Comparison of ENCODE assay signal across 10 cellular contexts in genomic region chr16:27235938-27236245, GRCh38. TPM values are rescaled to one million over a fixed set of nuclear protein-coding genes. Genes with fewer than 3 reads are reported as not detected.
DNase-seq lines count a peak whose midpoint lies in the region; ATAC-seq and TF ChIP-seq lines count a peak whose summit lies in the region.
"Had no signal": no experiment of that assay in that cellular context is flagged by ENCODE, and none has a peak within 500 bp of the region (broad histone marks: within the 10 kb centered on the region; RNA-seq: fewer than 3 reads in every experiment).

No MANE protein-coding gene starts in this region.

- H3K4me1 ChIP-seq in SK-N-SH (ENCODE audit: control insufficient read depth in 1 of 2, insufficient read depth in 2 of 2, low read depth in 1 of 2, low read length in 1 of 2) (peaks cover 21 to 31% of the 10 kb centered on the region in 2 experiments; a peak in 3 of 4 replicates), gastroesophageal sphincter (peaks cover 0 to 66% (median 29%) of the 10 kb centered on the region in 3 donors)

- H3K27ac ChIP-seq in SK-N-SH (ENCODE audit: low read depth in 2 of 2, low read length in 1 of 2) (peak overlapping the region; percentile 57 to 73; a peak in 3 of 4 replicates), gastroesophageal sphincter (peak overlapping the region in 3 of 4 donors; percentile 70 to 74 (median 72))
- H3K27ac ChIP-seq: 22Rv1 had no signal

- peaks cover 89% of the 10 kb centered on the region for H3K4me1 Mint-ChIP-seq in activated CD4-positive, alpha-beta memory T cell treated with anti-CD3 and anti-CD28 coated beads for 36 hours (ENCODE audit: low read depth)

- peak overlapping the region; percentile 28; the same call in 1 of the 2 replicates for H3K9ac ChIP-seq in SK-N-SH

- H3K36me3 Mint-ChIP-seq in activated CD4-positive, alpha-beta memory T cell treated with anti-CD3 and anti-CD28 coated beads for 36 hours: peaks cover 38% of the 10 kb centered on the region

- no peaks in the 10 kb centered on the region for H3K9me3 ChIP-seq in SK-N-SH
- no peaks in the 10 kb centered on the region for H3K9me3 ChIP-seq in gastroesophageal sphincter
- H3K9me3 ChIP-seq: mucosa of descending colon had no signal

- POLR2A ChIA-PET in SK-N-SH (lab: Yijun Ruan, JAX): no interaction called here
- POLR2A ChIA-PET in activated CD4-positive, alpha-beta memory T cell treated with anti-CD3 and anti-CD28 coated beads for 36 hours (lab: Charles Lee): interaction anchor here (0.6 to 7.7 kb wide), 12 partner anchors 10 to 314 kb away, joined by 3 to 123 read pairs (median 11); partner anchors contain the start of genes IL21R, KATNIP and NSMCE1

- TF ChIP-seq RAD21 in SK-N-SH (IDR thresholded peaks at IDR 0.05; ENCODE audit: low read length): no peak

- H3K9me3 Mint-ChIP-seq in activated CD4-positive, alpha-beta memory T cell treated with anti-CD3 and anti-CD28 coated beads for 36 hours: no peaks in the 10 kb centered on the region

- WGBS in SK-N-SH (ENCODE audit: low lambda C conversion rate): 87% methylated on average over 4 of the region's 8 CpGs
- WGBS in gastroesophageal sphincter (ENCODE audit: low coverage in 1 of 2), 2 donors: 88 to 100% methylated on average over 1 to 3 of the region's 8 CpGs

- DNase-seq in SK-N-SH: no peak
- no peak for DNase-seq in activated CD4-positive, alpha-beta memory T cell treated with anti-CD3 and anti-CD28 coated beads for 36 hours
- peak; percentile 56 for DNase-seq in stimulated activated CD8-positive, alpha-beta memory T cell treated with anti-CD3 and anti-CD28 coated beads, Interleukin-4, amount 100 ng/mL, for 48 hours
- no peak for DNase-seq in NCI-H1694 (lab: John Stamatoyannopoulos, UW)

- TF ChIP-seq EP300 in SK-N-SH (IDR thresholded peaks at IDR 0.05; ENCODE audit: borderline replicate concordance in 1 of 2, low read depth in 1 of 2, low read length in 1 of 2) (no peak), gastroesophageal sphincter (IDR thresholded peaks at IDR 0.05) (no peak)

- H3K4me3 Mint-ChIP-seq in activated CD4-positive, alpha-beta memory T cell treated with anti-CD3 and anti-CD28 coated beads for 36 hours: peak overlapping the region; percentile 59

- TF ChIP-seq POLR2A in gastroesophageal sphincter (IDR thresholded peaks at IDR 0.05): no peak

- no peak overlapping the region for H2AFZ ChIP-seq in SK-N-SH (ENCODE audit: low read depth)

- H3K27me3 ChIP-seq in SK-N-SH (ENCODE audit: insufficient read depth) (no peaks in the 10 kb centered on the region), gastroesophageal sphincter (no peaks in the 10 kb centered on the region)

- H4K20me1 ChIP-seq in SK-N-SH (ENCODE audit: insufficient read depth): no peaks in the 10 kb centered on the region

- H3K27me3 Mint-ChIP-seq in activated CD4-positive, alpha-beta memory T cell treated with anti-CD3 and anti-CD28 coated beads for 36 hours: no peaks in the 10 kb centered on the region

- peak overlapping the region; percentile 67; the same call in 1 of the 2 replicates for H3K4me2 ChIP-seq in SK-N-SH

- no peak; the same call in 2 of the 3 replicates for ATAC-seq in SK-N-SH treated with all-trans-retinoic acid at 6 μM for 48 hours
- no peak for ATAC-seq in gastroesophageal sphincter
- no peak for ATAC-seq in GM21529 (IDR thresholded peaks at IDR 0.05; ENCODE audit: unreplicated experiment)
- ATAC-seq in GM18867 (IDR thresholded peaks at IDR 0.05; ENCODE audit: unreplicated experiment): no peak

- peak overlapping the region; percentile 99 for H3K27ac Mint-ChIP-seq in activated CD4-positive, alpha-beta memory T cell treated with anti-CD3 and anti-CD28 coated beads for 36 hours

- CTCF ChIA-PET in SK-N-SH (lab: Yijun Ruan, JAX): interaction anchor here (1.0 to 7.2 kb wide), 16 partner anchors 9 to 226 kb away, joined by 3 to 104 read pairs (median 8); partner anchors contain the start of gene KDM8
- CTCF ChIA-PET in activated CD4-positive, alpha-beta memory T cell treated with anti-CD3 and anti-CD28 coated beads for 36 hours (lab: Charles Lee): interaction anchor here (0.9 to 5.3 kb wide), 30 partner anchors 9 to 219 kb away, joined by 3 to 113 read pairs (median 11); partner anchors contain the start of genes KDM8 and NSMCE1

- H3F3A ChIP-seq in SK-N-SH (replicated peaks; ENCODE audit: insufficient read depth): peaks cover 3% of the 10 kb centered on the region

- TF ChIP-seq CTCF in SK-N-SH (IDR thresholded peaks at IDR 0.05): no peak
- no peak for TF ChIP-seq CTCF in gastroesophageal sphincter (IDR thresholded peaks at IDR 0.05)

- H3K79me2 ChIP-seq in SK-N-SH (ENCODE audit: insufficient read depth): no peaks in the 10 kb centered on the region

- intact Hi-C loops in activated CD4-positive, alpha-beta memory T cell treated with anti-CD3 and anti-CD28 coated beads for 36 hours (cut with micrococcal nuclease): loop anchor here (1.0 kb wide), 6 partner anchors 32 to 221 kb away; partner anchors contain the start of genes KDM8 and NSMCE1

- H3K4me3 ChIP-seq in SK-N-SH (ENCODE audit: low read depth in 2 of 2, low read length in 1 of 2) (no peak overlapping the region), gastroesophageal sphincter (no peak overlapping the region)
- H3K4me3 ChIP-seq: mucosa of descending colon had no signal

- H3K36me3 ChIP-seq in SK-N-SH (replicated peaks in 1 of 2; ENCODE audit: control insufficient read depth in 1 of 2, insufficient read depth in 2 of 2, low read length in 1 of 2) (peaks cover 0 to 15% of the 10 kb centered on the region in 2 experiments), gastroesophageal sphincter (peaks cover 0 to 36% of the 10 kb centered on the region in 2 donors)

- no peaks in the 10 kb centered on the region for H3K9me2 ChIP-seq in SK-N-SH

TF ChIP-seq in SK-N-SH, 30 proteins besides CTCF, POLR2A, EP300 and RAD21:
- TF ChIP-seq RXRA (IDR thresholded peaks at IDR 0.05; ENCODE audit: borderline replicate concordance, low read depth): no peak
- no peak for TF ChIP-seq TCF12 (IDR thresholded peaks at IDR 0.05)
- TF ChIP-seq ELF1 (IDR thresholded peaks at IDR 0.05): no peak
- TF ChIP-seq RFX5 (IDR thresholded peaks at IDR 0.05; ENCODE audit: low read length): no peak
- TF ChIP-seq JUND (IDR thresholded peaks at IDR 0.05): no peak
- no peak for TF ChIP-seq EZH2phosphoT487 (IDR thresholded peaks at IDR 0.05; ENCODE audit: borderline replicate concordance, low read depth)
- no peak for TF ChIP-seq GATA2 (CRISPR knock-in tag; IDR thresholded peaks at IDR 0.05)
- no peak for TF ChIP-seq IRF3 (IDR thresholded peaks at IDR 0.05; ENCODE audit: low read depth, low read length)
- TF ChIP-seq NFIC (IDR thresholded peaks at IDR 0.05; ENCODE audit: borderline replicate concordance): no peak

TF ChIP-seq in SK-N-SH treated with all-trans-retinoic acid at 6 μM for 48 hours, 23 proteins besides CTCF, POLR2A, EP300 and RAD21 (continues in another document):
- TF ChIP-seq RARB (CRISPR knock-in tag; IDR thresholded peaks at IDR 0.05) (no peak), PPARA (CRISPR knock-in tag; IDR thresholded peaks at IDR 0.05; ENCODE audit: borderline replicate concordance) (no peak), ZFP30 (CRISPR knock-in tag; IDR thresholded peaks at IDR 0.05) (no peak), ZNF70 (CRISPR knock-in tag; IDR thresholded peaks at IDR 0.05) (no peak), POU6F1 (CRISPR knock-in tag; IDR thresholded peaks at IDR 0.05; ENCODE audit: borderline replicate concordance, low read depth) (no peak), CREB5 (CRISPR knock-in tag; IDR thresholded peaks at IDR 0.05; ENCODE audit: low read depth) (no peak), ISL1 (CRISPR knock-in tag; IDR thresholded peaks at IDR 0.05) (no peak), ZC3H10 (CRISPR knock-in tag; IDR thresholded peaks at IDR 0.05) (no peak), ZFP3 (CRISPR knock-in tag; IDR thresholded peaks at IDR 0.05) (no peak), ZNF565 (CRISPR knock-in tag; conservative IDR thresholded peaks at IDR 0.05; ENCODE audit: low read depth) (no peak)

RNA-seq across cellular contexts. Expression of gene KDM8, which starts 32.6 kb away (rescaled TPM):
- polyA plus RNA-seq in SK-N-SH (2012; rRNA removed): 3.3 and 3.9 TPM in 2 replicates
- 1.5 and 2.2 TPM in 2 replicates for polyA plus RNA-seq in SK-N-SH (2012; cell fraction: cytosol; rRNA removed)
- 10.9 and 11.8 TPM in 2 replicates for polyA plus RNA-seq in SK-N-SH (2012; cell fraction: nucleus; rRNA removed)
- total RNA-seq in activated CD4-positive, alpha-beta memory T cell treated with anti-CD3 and anti-CD28 coated beads for 36 hours: 1 to 10 TPM; 8.7 to 9.7 TPM
- 10 to 100 TPM in 1 of 4 donors, 1 to 10 TPM in 3; 1.9 to 12.0 (median 4.0) TPM for total RNA-seq in gastroesophageal sphincter

RNA-seq across cellular contexts. Expression of gene NSMCE1, which starts 32.7 kb away (rescaled TPM):
- polyA plus RNA-seq in SK-N-SH (2012; rRNA removed): 37.9 and 39.8 TPM in 2 replicates
- polyA plus RNA-seq in SK-N-SH (2012; cell fraction: cytosol; rRNA removed): 45.3 and 46.1 TPM in 2 replicates
- polyA plus RNA-seq in SK-N-SH (2012; cell fraction: nucleus; rRNA removed): 20.5 and 24.4 TPM in 2 replicates
- total RNA-seq in activated CD4-positive, alpha-beta memory T cell treated with anti-CD3 and anti-CD28 coated beads for 36 hours: 100 to 1,000 TPM; 120 to 121 TPM
- total RNA-seq in gastroesophageal sphincter: 10 to 100 TPM; 48.4 to 66.0 (median 63.3) TPM
